In the genomic region with DNA sequence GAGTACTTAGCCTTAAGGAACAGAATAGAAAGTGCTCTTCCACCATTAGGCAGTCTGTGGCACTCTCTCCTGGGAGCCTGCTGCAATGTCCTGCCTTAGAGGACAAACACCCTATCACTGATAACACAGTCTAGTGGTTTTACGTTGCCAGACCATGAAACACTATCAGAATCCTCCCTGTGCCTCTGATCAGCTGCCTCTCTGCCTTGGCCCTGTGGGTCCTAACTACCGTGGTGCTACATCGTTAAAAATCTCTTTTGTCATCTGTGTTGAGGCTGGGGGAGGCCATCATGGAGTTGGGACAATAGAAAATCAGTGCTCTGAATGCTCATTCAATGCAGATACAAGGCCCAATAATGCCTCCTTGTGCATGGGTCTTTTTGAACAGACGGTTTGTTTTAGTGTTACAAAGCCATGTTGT, we compare ENCODE assay signal across 16 cellular contexts. TPM values are rescaled to one million over a fixed set of nuclear protein-coding genes. Genes with fewer than 3 reads are reported as not detected.
DNase-seq lines count a peak whose midpoint lies in the region; TF ChIP-seq lines count a peak whose summit lies in the region.
"Had no signal": no experiment of that assay in that cellular context is flagged by ENCODE, and none has a peak within 500 bp of the region (broad histone marks: within the 10 kb centered on the region; RNA-seq: fewer than 3 reads in every experiment).

No MANE protein-coding gene starts in this region.

- no peaks in the 10 kb centered on the region for H3K9me3 ChIP-seq in prostate gland

- H3K27ac ChIP-seq in cingulate gyrus (ENCODE audit: low read depth, low read length) (peak overlapping the region; percentile 80), layer of hippocampus (ENCODE audit: low read depth, low read length) (peak overlapping the region; percentile 76), temporal lobe (ENCODE audit: low read depth, low read length) (peak overlapping the region; percentile 90), prostate gland (no peak overlapping the region)
- H3K27ac ChIP-seq: 22Rv1 had no signal

- no peak overlapping the region for H3K4me3 ChIP-seq in prostate gland

- TF ChIP-seq CTCF in prostate gland (IDR thresholded peaks at IDR 0.05), result peak in 2 of 4 experiments; percentile 16 to 21

- H3K4me1 ChIP-seq in prostate gland (replicated peaks), result peaks cover 8% of the 10 kb centered on the region

- intact Hi-C loops in prostate gland (cut with DNase I), result no loop called here

- 91% methylated on average over 4 of the region's 4 CpGs for WGBS in prostate gland

- H3K36me3 ChIP-seq in prostate gland, result no peaks in the 10 kb centered on the region

- TF ChIP-seq POLR2A in prostate gland (IDR thresholded peaks at IDR 0.05), result no peak

- DNase-seq in NCI-H1417 (lab: John Stamatoyannopoulos, UW) (peak in 2 of 3 experiments; percentile 18 to 20), NCI-H1417 treated with DMSO at 0.1 percent for 48 hours (lab: John Stamatoyannopoulos, UW) (no peak), prostate gland (ENCODE audit: low spot score) (no peak), NCI-H82 treated with DMSO at 0.1 percent for 48 hours (lab: John Stamatoyannopoulos, UW; ENCODE audit: unreplicated experiment) (no peak)
- no peak for DNase-seq in activated naive CD4-positive, alpha-beta T cell treated with anti-CD3 and anti-CD28 coated beads, Interleukin-2, amount 50 U/mL, for 16 hours
- DNase-seq: activated gamma-delta T cell treated with Interleukin-2 at 50 U/mL for 16 hours; erythroblast; naive thymus-derived CD8-positive, alpha-beta T cell; NCI-H1105 treated with DMSO at 0.1 percent for 48 hours; NCI-H82; SIG-M5; stimulated activated CD4-positive, alpha-beta T cell treated with anti-CD3 and anti-CD28 coated beads, Interleukin-12 subunit alpha, Interleukin-12 subunit beta, amount 100 ng/mL, for 4 hours had no signal

- no peaks in the 10 kb centered on the region for H3K27me3 ChIP-seq in layer of hippocampus (ENCODE audit: control insufficient read depth, insufficient read depth, low read length)
- no peaks in the 10 kb centered on the region for H3K27me3 ChIP-seq in prostate gland (replicated peaks; ENCODE audit: insufficient read depth)

RNA-seq across cellular contexts. Expression of a gene that starts 11.9 kb away (rescaled TPM):
- total RNA-seq in temporal lobe (9.8 TPM), prostate gland (100 to 1,000 TPM in 1 of 2 donors, 10 to 100 TPM in 1; 41.0 to 126 TPM)
- total RNA-seq: naive thymus-derived CD8-positive, alpha-beta T cell had no signal

Comparison
In these comparisons a context has a peak if more than half of its experiments do, and no peak if none do; other contexts are left out.
1. DNase-seq: peak in NCI-H1417 (2 of 3); none in NCI-H1417 treated with DMSO at 0.1 percent for 48 hours (single experiment), prostate gland (single experiment), NCI-H82 treated with DMSO at 0.1 percent for 48 hours (single experiment) and activated naive CD4-positive, alpha-beta T cell treated with anti-CD3 and anti-CD28 coated beads, Interleukin-2, amount 50 U/mL, for 16 hours (single experiment).
2. H3K27ac ChIP-seq: peak in cingulate gyrus (single experiment), layer of hippocampus (single experiment) and temporal lobe (single experiment); none in prostate gland (0 of 2).